ENCODE assay signal across 2 cellular contexts in the genomic region with DNA sequence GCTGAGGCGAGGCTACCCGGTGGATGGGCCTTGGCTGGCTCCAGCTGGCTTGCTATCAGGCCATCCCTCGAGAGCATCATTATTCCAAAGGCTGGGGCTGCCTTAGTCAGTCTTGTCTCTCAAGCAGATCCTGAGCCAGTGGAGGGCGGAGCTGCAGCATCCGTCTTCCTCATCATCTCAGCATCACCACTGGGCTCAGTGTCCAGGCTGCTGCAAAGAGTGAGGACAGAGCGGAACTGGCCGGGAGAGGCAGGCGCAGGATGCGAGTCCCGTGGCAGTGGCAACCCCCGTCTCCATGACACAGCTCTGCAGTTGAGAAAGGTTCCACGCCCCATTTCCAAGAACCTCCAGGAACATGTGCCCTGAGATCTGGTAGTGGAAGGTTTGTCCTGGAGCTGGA.
TF ChIP-seq lines count a peak whose summit lies in the region.

No MANE protein-coding gene starts in this region.

TF ChIP-seq in liver, 16 proteins besides CTCF, POLR2A, EP300 and RAD21:
- TF ChIP-seq TAF1 (conservative IDR thresholded peaks at IDR 0.05) (no peak), HNF4A (conservative IDR thresholded peaks at IDR 0.05) (no peak), HNF4G (IDR thresholded peaks at IDR 0.05) (no peak), GABPA (IDR thresholded peaks at IDR 0.05 in 1 of 2, conservative IDR thresholded peaks at IDR 0.05 in 1 of 2) (no peak), RXRA (IDR thresholded peaks at IDR 0.05) (no peak), JUND (IDR thresholded peaks at IDR 0.05) (no peak)
- TF ChIP-seq, protein P1, sequence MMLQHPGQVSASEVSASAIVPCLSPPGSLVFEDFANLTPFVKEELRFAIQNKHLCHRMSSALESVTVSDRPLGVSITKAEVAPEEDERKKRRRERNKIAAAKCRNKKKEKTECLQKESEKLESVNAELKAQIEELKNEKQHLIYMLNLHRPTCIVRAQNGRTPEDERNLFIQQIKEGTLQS (IDR thresholded peaks at IDR 0.05) = no peak
- TF ChIP-seq, protein P2, sequence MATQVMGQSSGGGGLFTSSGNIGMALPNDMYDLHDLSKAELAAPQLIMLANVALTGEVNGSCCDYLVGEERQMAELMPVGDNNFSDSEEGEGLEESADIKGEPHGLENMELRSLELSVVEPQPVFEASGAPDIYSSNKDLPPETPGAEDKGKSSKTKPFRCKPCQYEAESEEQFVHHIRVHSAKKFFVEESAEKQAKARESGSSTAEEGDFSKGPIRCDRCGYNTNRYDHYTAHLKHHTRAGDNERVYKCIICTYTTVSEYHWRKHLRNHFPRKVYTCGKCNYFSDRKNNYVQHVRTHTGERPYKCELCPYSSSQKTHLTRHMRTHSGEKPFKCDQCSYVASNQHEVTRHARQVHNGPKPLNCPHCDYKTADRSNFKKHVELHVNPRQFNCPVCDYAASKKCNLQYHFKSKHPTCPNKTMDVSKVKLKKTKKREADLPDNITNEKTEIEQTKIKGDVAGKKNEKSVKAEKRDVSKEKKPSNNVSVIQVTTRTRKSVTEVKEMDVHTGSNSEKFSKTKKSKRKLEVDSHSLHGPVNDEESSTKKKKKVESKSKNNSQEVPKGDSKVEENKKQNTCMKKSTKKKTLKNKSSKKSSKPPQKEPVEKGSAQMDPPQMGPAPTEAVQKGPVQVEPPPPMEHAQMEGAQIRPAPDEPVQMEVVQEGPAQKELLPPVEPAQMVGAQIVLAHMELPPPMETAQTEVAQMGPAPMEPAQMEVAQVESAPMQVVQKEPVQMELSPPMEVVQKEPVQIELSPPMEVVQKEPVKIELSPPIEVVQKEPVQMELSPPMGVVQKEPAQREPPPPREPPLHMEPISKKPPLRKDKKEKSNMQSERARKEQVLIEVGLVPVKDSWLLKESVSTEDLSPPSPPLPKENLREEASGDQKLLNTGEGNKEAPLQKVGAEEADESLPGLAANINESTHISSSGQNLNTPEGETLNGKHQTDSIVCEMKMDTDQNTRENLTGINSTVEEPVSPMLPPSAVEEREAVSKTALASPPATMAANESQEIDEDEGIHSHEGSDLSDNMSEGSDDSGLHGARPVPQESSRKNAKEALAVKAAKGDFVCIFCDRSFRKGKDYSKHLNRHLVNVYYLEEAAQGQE (IDR thresholded peaks at IDR 0.05) = no peak

TF ChIP-seq in HepG2, 621 proteins besides CTCF, POLR2A, EP300 and RAD21:
- no peak for TF ChIP-seq ZNF136 (CRISPR knock-in tag; IDR thresholded peaks at IDR 0.05; ENCODE audit: low read depth)
- no peak for TF ChIP-seq ZMYM3 (CRISPR knock-in tag; IDR thresholded peaks at IDR 0.05)
- TF ChIP-seq, protein P3, sequence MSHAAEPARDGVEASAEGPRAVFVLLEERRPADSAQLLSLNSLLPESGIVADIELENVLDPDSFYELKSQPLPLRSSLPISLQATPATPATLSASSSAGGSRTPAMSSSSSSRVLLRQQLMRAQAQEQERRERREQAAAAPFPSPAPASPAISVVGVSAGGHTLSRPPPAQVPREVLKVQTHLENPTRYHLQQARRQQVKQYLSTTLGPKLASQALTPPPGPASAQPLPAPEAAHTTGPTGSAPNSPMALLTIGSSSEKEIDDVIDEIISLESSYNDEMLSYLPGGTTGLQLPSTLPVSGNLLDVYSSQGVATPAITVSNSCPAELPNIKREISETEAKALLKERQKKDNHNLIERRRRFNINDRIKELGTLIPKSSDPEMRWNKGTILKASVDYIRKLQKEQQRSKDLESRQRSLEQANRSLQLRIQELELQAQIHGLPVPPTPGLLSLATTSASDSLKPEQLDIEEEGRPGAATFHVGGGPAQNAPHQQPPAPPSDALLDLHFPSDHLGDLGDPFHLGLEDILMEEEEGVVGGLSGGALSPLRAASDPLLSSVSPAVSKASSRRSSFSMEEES (CRISPR knock-in tag; IDR thresholded peaks at IDR 0.05) = no peak
- no peak for TF ChIP-seq RFX3 (CRISPR knock-in tag; IDR thresholded peaks at IDR 0.05)
- no peak for TF ChIP-seq ZNF784 (CRISPR knock-in tag; IDR thresholded peaks at IDR 0.05; ENCODE audit: borderline replicate concordance)
- TF ChIP-seq KDM1A (CRISPR knock-in tag; IDR thresholded peaks at IDR 0.05) = no peak
- TF ChIP-seq ZZZ3 (CRISPR knock-in tag; IDR thresholded peaks at IDR 0.05; ENCODE audit: borderline replicate concordance) = no peak
- TF ChIP-seq SP1 (IDR thresholded peaks at IDR 0.05) = no peak
- no peak for TF ChIP-seq SP1 (CRISPR knock-in tag; IDR thresholded peaks at IDR 0.05)
- TF ChIP-seq FOXO4 (CRISPR knock-in tag; conservative IDR thresholded peaks at IDR 0.05) = no peak
- no peak for TF ChIP-seq MTA1 (CRISPR knock-in tag; IDR thresholded peaks at IDR 0.05; ENCODE audit: borderline replicate concordance)
- TF ChIP-seq ZNF468 (CRISPR knock-in tag; IDR thresholded peaks at IDR 0.05) = no peak
- TF ChIP-seq ZNF761 (CRISPR knock-in tag; conservative IDR thresholded peaks at IDR 0.05) = no peak
- TF ChIP-seq, protein P4, sequence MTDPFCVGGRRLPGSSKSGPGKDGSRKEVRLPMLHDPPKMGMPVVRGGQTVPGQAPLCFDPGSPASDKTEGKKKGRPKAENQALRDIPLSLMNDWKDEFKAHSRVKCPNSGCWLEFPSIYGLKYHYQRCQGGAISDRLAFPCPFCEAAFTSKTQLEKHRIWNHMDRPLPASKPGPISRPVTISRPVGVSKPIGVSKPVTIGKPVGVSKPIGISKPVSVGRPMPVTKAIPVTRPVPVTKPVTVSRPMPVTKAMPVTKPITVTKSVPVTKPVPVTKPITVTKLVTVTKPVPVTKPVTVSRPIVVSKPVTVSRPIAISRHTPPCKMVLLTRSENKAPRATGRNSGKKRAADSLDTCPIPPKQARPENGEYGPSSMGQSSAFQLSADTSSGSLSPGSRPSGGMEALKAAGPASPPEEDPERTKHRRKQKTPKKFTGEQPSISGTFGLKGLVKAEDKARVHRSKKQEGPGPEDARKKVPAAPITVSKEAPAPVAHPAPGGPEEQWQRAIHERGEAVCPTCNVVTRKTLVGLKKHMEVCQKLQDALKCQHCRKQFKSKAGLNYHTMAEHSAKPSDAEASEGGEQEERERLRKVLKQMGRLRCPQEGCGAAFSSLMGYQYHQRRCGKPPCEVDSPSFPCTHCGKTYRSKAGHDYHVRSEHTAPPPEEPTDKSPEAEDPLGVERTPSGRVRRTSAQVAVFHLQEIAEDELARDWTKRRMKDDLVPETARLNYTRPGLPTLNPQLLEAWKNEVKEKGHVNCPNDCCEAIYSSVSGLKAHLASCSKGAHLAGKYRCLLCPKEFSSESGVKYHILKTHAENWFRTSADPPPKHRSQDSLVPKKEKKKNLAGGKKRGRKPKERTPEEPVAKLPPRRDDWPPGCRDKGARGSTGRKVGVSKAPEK (CRISPR knock-in tag; IDR thresholded peaks at IDR 0.05; ENCODE audit: borderline replicate concordance) = no peak
- no peak for TF ChIP-seq PCBP2 (optimal IDR thresholded peaks at IDR 0.05; ENCODE audit: low read depth, low read length, poor library complexity, severe bottlenecking)
- no peak for TF ChIP-seq E2F5 (CRISPR knock-in tag; conservative IDR thresholded peaks at IDR 0.05)
- TF ChIP-seq KDM5A (IDR thresholded peaks at IDR 0.05; ENCODE audit: borderline replicate concordance, low read length) = no peak
- no peak for TF ChIP-seq ZFP36 (IDR thresholded peaks at IDR 0.05; ENCODE audit: borderline replicate concordance, low read depth, low read length, partially characterized antibody)
- TF ChIP-seq ZNF569 (CRISPR knock-in tag; IDR thresholded peaks at IDR 0.05; ENCODE audit: borderline replicate concordance) = no peak
- TF ChIP-seq SNRNP70 (IDR thresholded peaks at IDR 0.05; ENCODE audit: low read depth, low read length) = no peak
- TF ChIP-seq, protein P5, sequence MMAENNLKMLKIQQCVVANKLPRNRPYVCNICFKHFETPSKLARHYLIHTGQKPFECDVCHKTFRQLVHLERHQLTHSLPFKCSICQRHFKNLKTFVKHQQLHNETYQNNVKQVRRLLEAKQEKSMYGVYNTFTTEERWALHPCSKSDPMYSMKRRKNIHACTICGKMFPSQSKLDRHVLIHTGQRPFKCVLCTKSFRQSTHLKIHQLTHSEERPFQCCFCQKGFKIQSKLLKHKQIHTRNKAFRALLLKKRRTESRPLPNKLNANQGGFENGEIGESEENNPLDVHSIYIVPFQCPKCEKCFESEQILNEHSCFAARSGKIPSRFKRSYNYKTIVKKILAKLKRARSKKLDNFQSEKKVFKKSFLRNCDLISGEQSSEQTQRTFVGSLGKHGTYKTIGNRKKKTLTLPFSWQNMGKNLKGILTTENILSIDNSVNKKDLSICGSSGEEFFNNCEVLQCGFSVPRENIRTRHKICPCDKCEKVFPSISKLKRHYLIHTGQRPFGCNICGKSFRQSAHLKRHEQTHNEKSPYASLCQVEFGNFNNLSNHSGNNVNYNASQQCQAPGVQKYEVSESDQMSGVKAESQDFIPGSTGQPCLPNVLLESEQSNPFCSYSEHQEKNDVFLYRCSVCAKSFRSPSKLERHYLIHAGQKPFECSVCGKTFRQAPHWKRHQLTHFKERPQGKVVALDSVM (CRISPR knock-in tag; IDR thresholded peaks at IDR 0.05) = no peak
